Comparison of ENCODE assay signal across 27 cellular contexts in genomic region chr5:160844177-160844576, GRCh38.
"Had no signal": no experiment of that assay in that cellular context is flagged by ENCODE, and none has a peak within 500 bp of the region (broad histone marks: within the 10 kb centered on the region; RNA-seq: fewer than 3 reads in every experiment).

No MANE protein-coding gene starts in this region.

- H3K4me3 ChIP-seq: neural progenitor cell, ovary, prostate gland, right lobe of liver, sigmoid colon, suprapubic skin, testis, tibial artery, transverse colon, upper lobe of right lung, uterus had no signal

- FAIRE-seq: small intestine had no signal

- DNase-seq: naive thymus-derived CD4-positive, alpha-beta T cell; natural killer cell; occipital lobe; ovary; posterior cingulate gyrus; retina; right cardiac atrium; right lobe of liver; sigmoid colon; small intestine; stimulated activated CD4-positive, alpha-beta T cell treated with anti-CD3 and anti-CD28 coated beads, Interleukin-15, amount 100 ng/mL, for 24 hours; stimulated activated CD4-positive, alpha-beta T cell treated with anti-CD3 and anti-CD28 coated beads, Interleukin-2, amount 100 ng/mL, for 24 hours; stimulated activated CD4-positive, alpha-beta T cell treated with anti-CD3 and anti-CD28 coated beads, Interleukin-2, amount 100 ng/mL, for 48 hours; stimulated activated CD4-positive, alpha-beta T cell treated with anti-CD3 and anti-CD28 coated beads, Interleukin-4, amount 100 ng/mL, for 24 hours; stimulated activated naive CD4-positive, alpha-beta T cell; stimulated activated naive CD8-positive, alpha-beta T cell treated with anti-CD3 and anti-CD28 coated beads, Interleukin-15, amount 100 ng/mL, for 72 hours; stimulated activated naive CD8-positive, alpha-beta T cell treated with anti-CD3 and anti-CD28 coated beads, Interleukin-15, Interleukin-2, amounts not matched to agents 100 U/mL and 50 U/mL, for 24 hours; substantia nigra; testis; tibial artery; transverse colon; upper lobe of right lung; uterus had no signal

- ATAC-seq: naive thymus-derived CD4-positive, alpha-beta T cell; natural killer cell; right cardiac atrium; right lobe of liver; stimulated activated effector memory CD8-positive, alpha-beta T cell treated with anti-CD3 and anti-CD28 coated beads, Interleukin-12 subunit alpha, Interleukin-12 subunit beta, amount 100 ng/mL, for 72 hours; stimulated activated naive CD8-positive, alpha-beta T cell treated with anti-CD3 and anti-CD28 coated beads, Interleukin-15, amount 100 ng/mL, for 72 hours; stimulated activated naive CD8-positive, alpha-beta T cell treated with anti-CD3 and anti-CD28 coated beads, Interleukin-15, Interleukin-2, amounts not matched to agents 100 U/mL and 50 U/mL, for 24 hours; upper lobe of right lung had no signal
